Comparison of ENCODE assay signal across 21 cellular contexts in the genomic region with DNA sequence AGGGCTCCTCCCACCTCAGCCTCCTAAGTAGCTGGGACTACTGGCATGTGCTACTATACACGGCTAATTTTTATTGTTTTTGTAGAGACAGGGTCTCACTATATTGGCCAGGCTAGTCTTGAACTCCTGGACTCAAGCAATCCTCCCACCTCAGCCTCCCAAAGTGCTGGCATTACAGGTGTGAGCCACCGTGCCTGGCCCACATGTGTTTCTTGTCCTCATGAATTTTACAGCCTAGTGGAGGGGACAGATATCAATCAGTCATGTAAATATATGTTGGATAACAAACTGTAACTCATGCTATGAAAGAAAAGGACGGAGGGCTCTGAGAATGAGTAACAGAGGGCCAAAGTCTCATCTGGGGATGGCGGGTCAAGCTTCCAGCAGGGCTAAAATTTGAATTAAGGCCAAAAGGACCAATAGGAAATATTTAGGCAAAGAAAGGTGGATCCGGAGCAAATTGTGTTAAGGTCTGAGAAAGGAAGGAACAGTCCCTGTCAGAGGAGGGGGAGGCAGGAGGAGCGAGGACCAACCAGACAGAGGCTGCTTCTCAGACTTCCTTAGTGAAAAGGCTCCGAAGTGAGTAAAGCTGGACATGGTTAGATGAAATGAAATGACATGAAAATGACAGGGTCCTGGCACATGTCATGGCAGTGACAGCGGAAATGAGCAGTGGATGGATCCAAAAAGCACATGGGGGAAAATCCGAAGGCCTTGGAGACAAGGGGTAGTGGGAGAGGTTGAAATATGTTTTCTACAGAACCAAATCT. TPM values are rescaled to one million over a fixed set of nuclear protein-coding genes. Genes with fewer than 3 reads are reported as not detected.
DNase-seq lines count a peak whose midpoint lies in the region; ATAC-seq, FAIRE-seq and TF ChIP-seq lines count a peak whose summit lies in the region.
"Had no signal": no experiment of that assay in that cellular context is flagged by ENCODE, and none has a peak within 500 bp of the region (broad histone marks: within the 10 kb centered on the region; RNA-seq: fewer than 3 reads in every experiment).

No MANE protein-coding gene starts in this region.

- H3K9me3 ChIP-seq in left ventricle myocardium inferior (replicated peaks) (no peaks in the 10 kb centered on the region), right atrium auricular region (no peaks in the 10 kb centered on the region), neural progenitor cell (ENCODE audit: low read depth) (no peaks in the 10 kb centered on the region), upper lobe of right lung (no peaks in the 10 kb centered on the region), small intestine (ENCODE audit: control insufficient read depth, low read depth) (no peaks in the 10 kb centered on the region)
- H3K9me3 ChIP-seq: A549, HAP-1, Peyer's patch, SJSA1 had no signal

- H3K4me3 ChIP-seq in left ventricle myocardium inferior (no peak overlapping the region), right atrium auricular region (no peak overlapping the region), neural progenitor cell (no peak overlapping the region), upper lobe of right lung (no peak overlapping the region), small intestine (ENCODE audit: low read depth in 1 of 2, low read length in 2 of 2) (no peak overlapping the region)
- H3K4me3 ChIP-seq: A549, HAP-1, Peyer's patch, SJSA1 had no signal

- no peaks in the 10 kb centered on the region for H3K9me3 Mint-ChIP-seq in neural progenitor cell
- H3K9me3 Mint-ChIP-seq: CD8-positive, alpha-beta T cell had no signal

- H3K27ac ChIP-seq in left ventricle myocardium inferior (replicated peaks): peak overlapping the region; percentile 67
- peak overlapping the region in 1 of 2 donors; percentile 38 for H3K27ac ChIP-seq in right atrium auricular region
- H3K27ac ChIP-seq in neural progenitor cell: no peak overlapping the region
- peak overlapping the region; percentile 47 for H3K27ac ChIP-seq in upper lobe of right lung
- no peak overlapping the region for H3K27ac ChIP-seq in small intestine (ENCODE audit: low read depth in 1 of 2, low read length in 1 of 2)
- H3K27ac ChIP-seq: A549, Peyer's patch, SJSA1 had no signal

- no peaks in the 10 kb centered on the region for H4K20me1 ChIP-seq in neural progenitor cell (ENCODE audit: low read depth)

- no peak overlapping the region for H3K4me2 ChIP-seq in neural progenitor cell
- H3K4me2 ChIP-seq: A549 had no signal

- no peak for DNase-seq in left ventricle myocardium inferior
- no peak for DNase-seq in right atrium auricular region (ENCODE audit: low spot score)
- DNase-seq in dermis blood vessel endothelial cell: peak; percentile 20
- no peak for DNase-seq in neural progenitor cell (ENCODE audit: low spot score)
- DNase-seq in upper lobe of right lung: no peak
- no peak for DNase-seq in small intestine
- DNase-seq in GOT3 (lab: John Stamatoyannopoulos, UW): no peak
- DNase-seq in NCI-H524 (lab: John Stamatoyannopoulos, UW): no peak
- DNase-seq: Calu3; CD8-positive, alpha-beta T cell; DMS79; NCI-H1105; NCI-H2081 treated with DMSO at 0.1 percent for 48 hours; NCI-H446 treated with DMSO at 0.1 percent for 48 hours; Peyer's patch had no signal

- ATAC-seq in upper lobe of right lung: no peak
- ATAC-seq: A549; CD8-positive, alpha-beta T cell had no signal

- peak overlapping the region; percentile 33 for H3K27ac Mint-ChIP-seq in neural progenitor cell
- H3K27ac Mint-ChIP-seq: CD8-positive, alpha-beta T cell had no signal

- H3K79me2 ChIP-seq in neural progenitor cell (ENCODE audit: low read depth): no peaks in the 10 kb centered on the region

- no peak for FAIRE-seq in small intestine (lab: Jason Lieb, UNC)
- FAIRE-seq: A549, GM12892, GM18507 had no signal

- H3K4me1 Mint-ChIP-seq in neural progenitor cell: peaks cover 3% of the 10 kb centered on the region

- no peaks in the 10 kb centered on the region for H3K36me3 ChIP-seq in left ventricle myocardium inferior
- H3K36me3 ChIP-seq in right atrium auricular region: no peaks in the 10 kb centered on the region
- no peaks in the 10 kb centered on the region for H3K36me3 ChIP-seq in neural progenitor cell
- no peaks in the 10 kb centered on the region for H3K36me3 ChIP-seq in upper lobe of right lung
- H3K36me3 ChIP-seq in small intestine (ENCODE audit: control insufficient read depth in 2 of 2, insufficient read depth in 2 of 2, low read length in 2 of 2): no peaks in the 10 kb centered on the region
- H3K36me3 ChIP-seq: HAP-1, Peyer's patch, SJSA1 had no signal

- H2AFZ ChIP-seq in neural progenitor cell (replicated peaks): no peak overlapping the region

- peaks cover 19% of the 10 kb centered on the region for H3K4me1 ChIP-seq in left ventricle myocardium inferior
- peaks cover 0 to 13% of the 10 kb centered on the region in 2 donors for H3K4me1 ChIP-seq in right atrium auricular region
- no peaks in the 10 kb centered on the region for H3K4me1 ChIP-seq in neural progenitor cell
- peaks cover 6% of the 10 kb centered on the region for H3K4me1 ChIP-seq in upper lobe of right lung
- no peaks in the 10 kb centered on the region for H3K4me1 ChIP-seq in small intestine (ENCODE audit: control insufficient read depth in 2 of 2, insufficient read depth in 1 of 2, low read depth in 1 of 2, low read length in 1 of 2)

- TF ChIP-seq CTCF in left ventricle myocardium inferior (IDR thresholded peaks at IDR 0.05; ENCODE audit: borderline replicate concordance) (no peak), right atrium auricular region (IDR thresholded peaks at IDR 0.05) (no peak), neural progenitor cell (IDR thresholded peaks at IDR 0.05) (no peak), upper lobe of right lung (IDR thresholded peaks at IDR 0.05) (no peak)

- no peak overlapping the region for H3K4me3 Mint-ChIP-seq in neural progenitor cell
- H3K4me3 Mint-ChIP-seq: CD8-positive, alpha-beta T cell had no signal

- H3K9ac ChIP-seq in neural progenitor cell: no peak overlapping the region

- intact Hi-C loops in left ventricle myocardium inferior (cut with micrococcal nuclease) (no loop called here), upper lobe of right lung (cut with DNase I) (no loop called here)

- peaks cover 5% of the 10 kb centered on the region for H3K27me3 Mint-ChIP-seq in neural progenitor cell (ENCODE audit: insufficient read depth, low read depth)

- peaks cover 5% of the 10 kb centered on the region for H3F3A ChIP-seq in neural progenitor cell (ENCODE audit: low read depth)

- H3K27me3 ChIP-seq in left ventricle myocardium inferior (ENCODE audit: low read depth) (no peaks in the 10 kb centered on the region), right atrium auricular region (no peaks in the 10 kb centered on the region), neural progenitor cell (no peaks in the 10 kb centered on the region), upper lobe of right lung (no peaks in the 10 kb centered on the region), small intestine (ENCODE audit: control insufficient read depth in 2 of 2, insufficient read depth in 2 of 2, low read length in 2 of 2) (no peaks in the 10 kb centered on the region)
- H3K27me3 ChIP-seq: Peyer's patch, SJSA1 had no signal

- WGBS in small intestine, 3 donors: 67 to 77% (median 74%) methylated on average over 9 of the region's 9 CpGs

- no peaks in the 10 kb centered on the region for H3K36me3 Mint-ChIP-seq in neural progenitor cell
- H3K36me3 Mint-ChIP-seq: CD8-positive, alpha-beta T cell had no signal

RNA-seq across cellular contexts. Expression of a gene that starts 3.8 kb away (rescaled TPM):
- total RNA-seq in left ventricle myocardium inferior: not detected
- total RNA-seq in right atrium auricular region: not detected
- not detected in 2 replicates for total RNA-seq in dermis blood vessel endothelial cell
- not detected in 2 replicates for total RNA-seq in neural progenitor cell (ENCODE audit: low replicate concordance)
- total RNA-seq in upper lobe of right lung: not detected
- not detected for polyA plus RNA-seq in small intestine
- total RNA-seq: Calu3; CD8-positive, alpha-beta T cell; Peyer's patch; SJSA1 had no signal
- polyA plus RNA-seq: A549, BJ had no signal

RNA-seq across cellular contexts. Expression of a gene that starts 10.8 kb away (rescaled TPM):
- 12.1 TPM for total RNA-seq in left ventricle myocardium inferior
- total RNA-seq in right atrium auricular region: 10 to 100 TPM; 10.9 to 12.1 TPM
- total RNA-seq in dermis blood vessel endothelial cell: 17.7 and 19.2 TPM in 2 replicates
- 22.9 and 35.2 TPM in 2 replicates for total RNA-seq in neural progenitor cell (ENCODE audit: low replicate concordance)
- total RNA-seq in upper lobe of right lung: 11.4 TPM
- polyA plus RNA-seq in small intestine: 1 to 10 TPM; 3.2 to 7.3 (median 5.6) TPM

RNA-seq across cellular contexts. Expression of a gene that starts 43.9 kb away (rescaled TPM):
- 964 TPM for total RNA-seq in left ventricle myocardium inferior
- 100 to 1,000 TPM; 249 to 489 TPM for total RNA-seq in right atrium auricular region
- total RNA-seq in dermis blood vessel endothelial cell: 222 and 231 TPM in 2 replicates
- 175 and 206 TPM in 2 replicates for total RNA-seq in neural progenitor cell (ENCODE audit: low replicate concordance)
- total RNA-seq in upper lobe of right lung: 161 TPM
- polyA plus RNA-seq in small intestine: 100 to 1,000 TPM; 245 to 408 (median 340) TPM

Comparison
In these comparisons a context has a peak if more than half of its experiments do, and no peak if none do; other contexts are left out.
1. H3K27ac ChIP-seq: peak in left ventricle myocardium inferior (single experiment) and upper lobe of right lung (single experiment); none in neural progenitor cell (single experiment) and small intestine (0 of 2).